In the genomic region with DNA sequence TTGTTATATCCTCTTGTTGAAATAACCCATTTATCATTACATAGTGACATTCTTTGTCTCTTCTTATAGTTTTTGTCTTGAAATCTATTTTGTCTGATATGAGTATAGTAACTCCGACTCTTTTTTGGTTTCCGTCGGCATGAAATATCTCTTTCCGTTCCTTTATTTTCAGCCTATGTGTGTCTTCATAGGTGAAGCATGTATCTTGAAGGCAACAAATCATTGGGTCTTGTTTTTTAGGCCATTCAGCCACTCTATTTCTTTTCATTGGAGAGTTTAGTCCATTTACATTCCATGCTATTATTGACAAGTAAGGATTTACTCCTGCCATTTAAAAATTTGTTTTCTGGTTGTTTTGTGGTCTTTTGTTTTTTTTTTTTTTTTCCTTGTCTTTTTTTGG, we compare ENCODE assay signal across 11 cellular contexts.
"Had no signal": no experiment of that assay in that cellular context is flagged by ENCODE, and none has a peak within 500 bp of the region (broad histone marks: within the 10 kb centered on the region; RNA-seq: fewer than 3 reads in every experiment).

No MANE protein-coding gene starts in this region.

- H3K27ac ChIP-seq: GM23248 had no signal

- H3K4me1 ChIP-seq: HAP-1 had no signal

- H2AFZ ChIP-seq: GM23248, GM23338 had no signal

- H3K4me3 ChIP-seq: GM23248, GM23338, HAP-1 had no signal

- ATAC-seq: GM23338, HCT116 had no signal

- H3K4me2 ChIP-seq: GM23338 had no signal

- DNase-seq: GM23248, GOT3, H7, H9, HCEC 1CT, HFFc6 had no signal

- FAIRE-seq: H1, H54 had no signal

- H3K9me3 ChIP-seq: HAP-1 had no signal

- H3K9ac ChIP-seq: GM23248 had no signal

- H3K36me3 ChIP-seq: HAP-1 had no signal
